Comparison of ENCODE assay signal across 26 cellular contexts in the genomic region with DNA sequence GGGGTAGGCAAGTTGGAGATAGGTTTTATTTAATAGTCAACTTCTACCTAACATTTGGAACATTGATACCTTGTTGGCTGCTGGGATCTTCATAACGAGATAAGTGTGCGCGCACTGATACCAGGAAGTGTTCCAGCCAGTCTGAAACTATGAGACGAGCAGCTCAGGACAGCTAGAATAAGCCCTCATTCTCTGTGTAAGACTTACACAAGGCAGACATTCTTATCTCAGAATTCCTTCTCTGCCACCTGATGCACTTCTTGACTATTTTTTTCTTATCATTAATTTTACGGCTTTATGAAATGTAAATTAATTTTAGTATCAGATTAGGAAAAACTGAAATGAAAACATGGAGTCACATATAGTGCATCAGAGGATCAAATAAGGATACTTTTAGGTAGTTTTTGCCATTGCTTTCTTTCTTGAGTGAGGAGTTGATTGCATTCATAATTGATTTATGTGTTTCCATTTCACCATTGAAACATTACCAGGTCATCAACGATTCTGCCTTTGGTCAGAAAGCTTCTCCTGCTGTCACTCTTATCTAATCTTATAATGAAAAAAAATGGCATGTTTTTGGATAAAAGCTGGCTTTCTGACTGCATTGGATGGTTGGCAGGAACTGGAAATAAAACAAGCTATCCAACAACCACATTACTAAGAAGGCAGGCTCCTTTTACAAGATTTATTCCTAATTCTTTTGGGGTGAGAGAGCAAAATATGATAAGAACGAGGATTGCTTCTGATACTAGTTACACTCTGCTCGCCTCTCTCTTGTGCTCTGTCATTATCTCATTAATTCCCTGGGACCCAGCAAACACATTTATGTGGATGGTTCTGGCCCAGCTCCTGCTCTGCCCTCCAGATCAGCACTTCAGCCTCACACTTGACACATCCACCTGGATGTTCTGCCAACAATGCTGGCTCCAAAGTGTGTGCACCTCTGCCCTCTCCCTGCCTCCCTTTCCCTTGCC. TPM values are rescaled to one million over a fixed set of nuclear protein-coding genes. Genes with fewer than 3 reads are reported as not detected.
DNase-seq lines count a peak whose midpoint lies in the region; ATAC-seq and TF ChIP-seq lines count a peak whose summit lies in the region.
"Had no signal": no experiment of that assay in that cellular context is flagged by ENCODE, and none has a peak within 500 bp of the region (broad histone marks: within the 10 kb centered on the region; RNA-seq: fewer than 3 reads in every experiment).

No MANE protein-coding gene starts in this region.

- H3K4me3 ChIP-seq in heart left ventricle: no peak overlapping the region
- H3K4me3 ChIP-seq: Peyer's patch, SK-N-MC had no signal

- ATAC-seq in heart left ventricle (peak; percentile 59 to 92 (median 74)), omental fat pad (ENCODE audit: low FRiP score) (peak; percentile 87)
- ATAC-seq: CD8-positive, alpha-beta T cell; HCT116 had no signal

- 43 to 50% (median 46%) methylated on average over 8 of the region's 8 CpGs for WGBS in heart left ventricle, 4 donors

- CTCF ChIA-PET in HEK293T (lab: Yijun Ruan, JAX): interaction anchor here (0.5 kb wide), 1 partner anchor 222 kb away, joined by 4 read pairs; no protein-coding TSS in a partner anchor

- H3K4me1 ChIP-seq in heart left ventricle: peaks cover 0 to 11% (median 0%) of the 10 kb centered on the region in 12 donors
- H3K4me1 ChIP-seq: Peyer's patch had no signal

- no peak for TF ChIP-seq POLR2A in heart left ventricle (IDR thresholded peaks at IDR 0.05)

- no peaks in the 10 kb centered on the region for H3K36me3 ChIP-seq in heart left ventricle
- H3K36me3 ChIP-seq: Peyer's patch had no signal

- TF ChIP-seq CTCF in heart left ventricle (IDR thresholded peaks at IDR 0.05) (no peak), omental fat pad (IDR thresholded peaks at IDR 0.05) (no peak)

- no peak overlapping the region for H3K27ac ChIP-seq in heart left ventricle
- H3K27ac ChIP-seq: 22Rv1, Peyer's patch, SK-N-MC had no signal

- H3K9me3 ChIP-seq in heart left ventricle: no peaks in the 10 kb centered on the region
- H3K9me3 ChIP-seq: Peyer's patch had no signal

- H3K27me3 ChIP-seq in heart left ventricle: no peaks in the 10 kb centered on the region
- H3K27me3 ChIP-seq: Peyer's patch had no signal

- intact Hi-C loops in heart left ventricle (cut with DNase I): no loop called here

- DNase-seq in DMS79 (lab: John Stamatoyannopoulos, UW): peak; percentile 4
- no peak for DNase-seq in DMS79 treated with DMSO at 0.1 percent for 48 hours (lab: John Stamatoyannopoulos, UW)
- DNase-seq in SK-N-DZ (ENCODE audit: low spot score): peak; percentile 93
- peak in 1 of 5 donors; percentile 34 for DNase-seq in heart left ventricle
- DNase-seq in omental fat pad (ENCODE audit: low spot score): no peak
- DNase-seq in D341Med (ENCODE audit: low spot score): no peak
- DNase-seq in HEK293T (ENCODE audit: extremely low spot score): no peak
- DNase-seq in hypothalamus (lab: John Stamatoyannopoulos, UW): no peak
- DNase-seq: C1 segment of cervical spinal cord; CD8-positive, alpha-beta T cell; DMS153; GDM1; KG1; NCI-H1105; NCI-H146; NCI-H2029; NCI-H2227 treated with DMSO at 0.1 percent for 48 hours; NCI-H510A treated with DMSO at 0.1 percent for 48 hours; NCI-H748 treated with DMSO at 0.1 percent for 48 hours; Peyer's patch; SHP77 had no signal

- POLR2A ChIA-PET in HEK293T (lab: Yijun Ruan, JAX): no interaction called here

TF ChIP-seq in HEK293T, 16 proteins besides CTCF, POLR2A, EP300 and RAD21:
- no peak for TF ChIP-seq ARNT (IDR thresholded peaks at IDR 0.05)
- TF ChIP-seq HDGF (IDR thresholded peaks at IDR 0.05; ENCODE audit: borderline replicate concordance): no peak
- no peak for TF ChIP-seq SP1 (IDR thresholded peaks at IDR 0.05)
- TF ChIP-seq LEF1 (IDR thresholded peaks at IDR 0.05; ENCODE audit: borderline replicate concordance): no peak
- no peak for TF ChIP-seq ZNF384 (IDR thresholded peaks at IDR 0.05)
- TF ChIP-seq L3MBTL2 (conservative IDR thresholded peaks at IDR 0.05): no peak
- no peak for TF ChIP-seq TARDBP (IDR thresholded peaks at IDR 0.05)
- TF ChIP-seq FOXM1 (IDR thresholded peaks at IDR 0.05; ENCODE audit: borderline replicate concordance): no peak
- TF ChIP-seq, protein P1, sequence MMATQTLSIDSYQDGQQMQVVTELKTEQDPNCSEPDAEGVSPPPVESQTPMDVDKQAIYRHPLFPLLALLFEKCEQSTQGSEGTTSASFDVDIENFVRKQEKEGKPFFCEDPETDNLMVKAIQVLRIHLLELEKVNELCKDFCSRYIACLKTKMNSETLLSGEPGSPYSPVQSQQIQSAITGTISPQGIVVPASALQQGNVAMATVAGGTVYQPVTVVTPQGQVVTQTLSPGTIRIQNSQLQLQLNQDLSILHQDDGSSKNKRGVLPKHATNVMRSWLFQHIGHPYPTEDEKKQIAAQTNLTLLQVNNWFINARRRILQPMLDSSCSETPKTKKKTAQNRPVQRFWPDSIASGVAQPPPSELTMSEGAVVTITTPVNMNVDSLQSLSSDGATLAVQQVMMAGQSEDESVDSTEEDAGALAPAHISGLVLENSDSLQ (IDR thresholded peaks at IDR 0.05): no peak
- TF ChIP-seq FOXA1 (IDR thresholded peaks at IDR 0.05): no peak

RNA-seq across cellular contexts. Expression of a gene that starts 40.4 kb away (rescaled TPM):
- polyA plus RNA-seq in SK-N-DZ (2014; cell fraction: cytosol; rRNA removed): not detected in 2 replicates
- not detected in 2 replicates for polyA plus RNA-seq in SK-N-DZ (2014; cell fraction: nucleus; rRNA removed)
- total RNA-seq in heart left ventricle (under 1 TPM in 2 of 9 donors, not detected in 7; 0.25 to 0.64 TPM), omental fat pad (1 to 10 TPM; 1.1 to 1.6 (median 1.2) TPM)
- polyA plus RNA-seq in heart left ventricle: not detected
- total RNA-seq: CD8-positive, alpha-beta T cell; H1; HT-29 had no signal
- polyA plus RNA-seq: H1 had no signal

Comparison
In these comparisons a context has a peak if more than half of its experiments do, and no peak if none do; other contexts are left out.
1. DNase-seq: peak in DMS79 (single experiment) and SK-N-DZ (single experiment); none in DMS79 treated with DMSO at 0.1 percent for 48 hours (single experiment), omental fat pad (single experiment), D341Med (single experiment), HEK293T (single experiment) and hypothalamus (0 of 51).